ENCODE assay signal across 2 cellular contexts in the genomic region with DNA sequence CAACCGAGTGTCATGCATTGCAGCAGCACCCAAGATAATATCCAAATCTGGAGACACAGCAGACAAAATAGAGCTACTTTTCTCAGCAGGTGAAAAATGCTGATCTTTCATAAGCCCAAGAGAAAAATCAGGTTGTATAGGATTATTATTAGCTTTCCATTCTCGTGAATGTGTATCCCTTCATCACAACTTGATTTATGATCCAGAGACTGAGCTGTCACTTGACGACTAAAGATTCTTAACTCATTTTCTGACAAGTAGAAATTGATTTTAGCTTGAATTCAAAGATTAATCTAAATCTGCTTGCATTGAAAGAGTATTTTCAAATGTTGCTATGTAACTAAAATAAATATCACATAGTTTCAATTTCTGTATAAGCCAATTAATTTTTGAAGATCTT.
TF ChIP-seq lines count a peak whose summit lies in the region.

No MANE protein-coding gene starts in this region.

TF ChIP-seq in HepG2, 621 proteins besides CTCF, POLR2A, EP300 and RAD21 (continued from another document):
- TF ChIP-seq ATF3 (CRISPR knock-in tag; IDR thresholded peaks at IDR 0.05), result no peak
- TF ChIP-seq SP2 (CRISPR knock-in tag; IDR thresholded peaks at IDR 0.05), result no peak
- TF ChIP-seq TOE1 (CRISPR knock-in tag; IDR thresholded peaks at IDR 0.05), result no peak
- peak; percentile 2 to 48; a peak in 1 of 4 replicates for TF ChIP-seq MAFK (conservative IDR thresholded peaks at IDR 0.05 in 1 of 2, IDR thresholded peaks at IDR 0.05 in 1 of 2; ENCODE audit: low read length in 2 of 2)
- TF ChIP-seq MAFF (IDR thresholded peaks at IDR 0.05; ENCODE audit: low read depth, low read length), result 0 out of 2 replicates have a peak, but pooled peaks have one; percentile 5

TF ChIP-seq in HEK293T, 16 proteins besides CTCF, POLR2A, EP300 and RAD21 (continued from another document):
- TF ChIP-seq L3MBTL2 (conservative IDR thresholded peaks at IDR 0.05) (no peak), NFRKB (IDR thresholded peaks at IDR 0.05) (no peak)
